ENCODE assay signal across 17 cellular contexts in genomic region chr2:21413082-21413481, GRCh38.
"Had no signal": no experiment of that assay in that cellular context is flagged by ENCODE, and none has a peak within 500 bp of the region (broad histone marks: within the 10 kb centered on the region; RNA-seq: fewer than 3 reads in every experiment).

No MANE protein-coding gene starts in this region.

- DNase-seq: activated CD4-positive, alpha-beta T cell treated with anti-CD3 and anti-CD28 coated beads, Interleukin-2, amount 10 ng/mL, durations not matched to agents 7 days and 5 days; activated CD4-positive, CD25-positive, alpha-beta regulatory T cell; activated gamma-delta T cell treated with Interleukin-2 at 50 U/mL for 16 hours; amniotic stem cell; body of pancreas; caudate nucleus; colonic mucosa; kidney; left lung; mucosa of descending colon; naive thymus-derived CD4-positive, alpha-beta T cell; posterior cingulate gyrus; stimulated activated CD4-positive, alpha-beta T cell treated with anti-CD3 and anti-CD28 coated beads, Interleukin-4, amount 100 ng/mL, for 4 hours; stimulated activated CD8-positive, alpha-beta memory T cell treated with anti-CD3 and anti-CD28 coated beads, Interleukin-4, amount 100 ng/mL, for 48 hours; stimulated activated naive CD4-positive, alpha-beta T cell treated with Interleukin-2 at 50 U/mL for 16 hours; substantia nigra; uterus had no signal
